In genomic region chr6:120378582-120379220, GRCh38 we compare ENCODE assay signal across 9 cellular contexts.
DNase-seq lines count a peak whose midpoint lies in the region; ATAC-seq, FAIRE-seq and TF ChIP-seq lines count a peak whose summit lies in the region.
"Had no signal": no experiment of that assay in that cellular context is flagged by ENCODE, and none has a peak within 500 bp of the region (broad histone marks: within the 10 kb centered on the region; RNA-seq: fewer than 3 reads in every experiment).

No MANE protein-coding gene starts in this region.

- no peak overlapping the region for H3K9ac ChIP-seq in endothelial cell of umbilical vein (replicated peaks; ENCODE audit: extremely low read depth, insufficient read depth, low read length)

- CTCF ChIA-PET in endothelial cell of umbilical vein (lab: Charles Lee): no interaction called here

- H3K27me3 ChIP-seq in endothelial cell of umbilical vein (ENCODE audit: control insufficient read depth in 2 of 2, insufficient read depth in 2 of 2, low read length in 2 of 2): no peaks in the 10 kb centered on the region
- H3K27me3 ChIP-seq in gastrocnemius medialis: no peaks in the 10 kb centered on the region

- POLR2A ChIA-PET in endothelial cell of umbilical vein (lab: Charles Lee): no interaction called here

- peak; percentile 12 for DNase-seq in CMK (ENCODE audit: low read depth)
- peak; percentile 61 to 79 for DNase-seq in NCI-H526 (lab: John Stamatoyannopoulos, UW)
- DNase-seq in endothelial cell of umbilical vein (ENCODE audit: low read depth, low spot score): peak; percentile 6
- DNase-seq in GM12892 (ENCODE audit: insufficient read length): no peak
- DNase-seq in NOMO-1 treated with DMSO at 0.1 percent for 48 hours (lab: John Stamatoyannopoulos, UW; ENCODE audit: unreplicated experiment): no peak
- no peak for DNase-seq in gastrocnemius medialis

- intact Hi-C loops in endothelial cell of umbilical vein (cut with micrococcal nuclease): no loop called here
- intact Hi-C loops in gastrocnemius medialis (cut with DNase I; ENCODE audit: low total_unique reads): no loop called here

- H3K4me3 ChIP-seq in endothelial cell of umbilical vein (replicated peaks in 1 of 3; ENCODE audit: insufficient read depth in 1 of 3, low read depth in 1 of 3, low read length in 3 of 3) (no peak overlapping the region), gastrocnemius medialis (no peak overlapping the region)
- H3K4me3 ChIP-seq: lung had no signal

- H3K27ac ChIP-seq in endothelial cell of umbilical vein (ENCODE audit: insufficient read depth, low read depth, low read length) (no peak overlapping the region), gastrocnemius medialis (no peak overlapping the region)

- TF ChIP-seq POLR2A in endothelial cell of umbilical vein (IDR thresholded peaks at IDR 0.05; ENCODE audit: low read depth, low read length) (no peak), GM12892 (IDR thresholded peaks at IDR 0.05; ENCODE audit: low read depth, low read length) (no peak), gastrocnemius medialis (IDR thresholded peaks at IDR 0.05) (no peak)

- no peak for FAIRE-seq in endothelial cell of umbilical vein (lab: Jason Lieb, UNC)
- FAIRE-seq in GM12892 (lab: Jason Lieb, UNC): no peak

- dilution Hi-C loops in endothelial cell of umbilical vein (cut with MboI; ENCODE audit: extremely low pct_ligation_motif_present, low sequenced_read_pairs): no loop called here

- no peaks in the 10 kb centered on the region for H3K4me1 ChIP-seq in endothelial cell of umbilical vein (ENCODE audit: control insufficient read depth, extremely low read depth, insufficient read depth, low read length)
- H3K4me1 ChIP-seq in gastrocnemius medialis: no peaks in the 10 kb centered on the region

- H2AFZ ChIP-seq in endothelial cell of umbilical vein (ENCODE audit: low read depth, low read length): no peak overlapping the region

- no peaks in the 10 kb centered on the region for H3K9me3 ChIP-seq in endothelial cell of umbilical vein (replicated peaks; ENCODE audit: control insufficient read depth, insufficient read depth, low read length)
- no peaks in the 10 kb centered on the region for H3K9me3 ChIP-seq in gastrocnemius medialis

- no TSS peak for BruUV-seq in endothelial cell of umbilical vein (replicated peaks; lab: Mats Ljungman, UMichigan)

- peak; percentile 81 for ATAC-seq in GM19324 (IDR thresholded peaks at IDR 0.05; ENCODE audit: low FRiP score, unreplicated experiment)
- ATAC-seq in HG03139 (IDR thresholded peaks at IDR 0.05; ENCODE audit: unreplicated experiment): peak; percentile 94
- no peak for ATAC-seq in gastrocnemius medialis

- in situ Hi-C loops in gastrocnemius medialis (cut with MboI; ENCODE audit: low sequenced_read_pairs in 4 of 4): no loop called here

- no peaks in the 10 kb centered on the region for H3K9me1 ChIP-seq in endothelial cell of umbilical vein (replicated peaks; ENCODE audit: control insufficient read depth, extremely low read depth, insufficient read depth, low read length)

- TF ChIP-seq CTCF in endothelial cell of umbilical vein (IDR thresholded peaks at IDR 0.05; ENCODE audit: extremely low read depth in 1 of 2, insufficient read depth in 1 of 2, low read depth in 1 of 2, low read length in 2 of 2) (peak; percentile 4 to 15), gastrocnemius medialis (IDR thresholded peaks at IDR 0.05 in 4 of 5, conservative IDR thresholded peaks at IDR 0.05 in 1 of 5) (no peak)

- H3K36me3 ChIP-seq in endothelial cell of umbilical vein (ENCODE audit: control insufficient read depth in 2 of 2, extremely low read depth in 1 of 2, insufficient read depth in 2 of 2, low read length in 2 of 2): no peaks in the 10 kb centered on the region
- H3K36me3 ChIP-seq in gastrocnemius medialis: no peaks in the 10 kb centered on the region

- H4K20me1 ChIP-seq in endothelial cell of umbilical vein (replicated peaks; ENCODE audit: control insufficient read depth, extremely low read depth, insufficient read depth, low read length): no peaks in the 10 kb centered on the region

- H3K4me2 ChIP-seq in endothelial cell of umbilical vein (ENCODE audit: insufficient read depth, low read length): no peak overlapping the region

- H3K79me2 ChIP-seq in endothelial cell of umbilical vein (ENCODE audit: control insufficient read depth, insufficient read depth, low read length): no peaks in the 10 kb centered on the region

TF ChIP-seq in endothelial cell of umbilical vein, 7 proteins besides CTCF, POLR2A, EP300 and RAD21:
- TF ChIP-seq MYC (IDR thresholded peaks at IDR 0.05; ENCODE audit: low read depth, low read length): no peak
- no peak for TF ChIP-seq MAX (IDR thresholded peaks at IDR 0.05; ENCODE audit: insufficient read depth, insufficient read length)
- TF ChIP-seq EZH2 (IDR thresholded peaks at IDR 0.05; ENCODE audit: borderline replicate concordance, low read depth, low read length, severe bottlenecking): no peak
- TF ChIP-seq FOS (IDR thresholded peaks at IDR 0.05; ENCODE audit: borderline replicate concordance, insufficient read depth, low read length): no peak
- TF ChIP-seq JUN (IDR thresholded peaks at IDR 0.05; ENCODE audit: borderline replicate concordance, insufficient read depth, insufficient read length, low read depth): no peak
- no peak for TF ChIP-seq POLR2AphosphoS5 (IDR thresholded peaks at IDR 0.05; ENCODE audit: insufficient read depth, low read depth, low read length)
- no peak for TF ChIP-seq GATA2 (IDR thresholded peaks at IDR 0.05; ENCODE audit: insufficient read depth, insufficient read length, low read depth, low read length)

Comparison
In these comparisons a context has a peak if more than half of its experiments do, and no peak if none do; other contexts are left out.
1. DNase-seq: peak in CMK (single experiment), NCI-H526 (2 of 2) and endothelial cell of umbilical vein (single experiment); none in GM12892 (single experiment), NOMO-1 treated with DMSO at 0.1 percent for 48 hours (single experiment) and gastrocnemius medialis (0 of 2).
2. ATAC-seq: peak in GM19324 (single experiment) and HG03139 (single experiment); none in gastrocnemius medialis (0 of 2).
3. CTCF ChIP-seq: peak in endothelial cell of umbilical vein (2 of 2); none in gastrocnemius medialis (0 of 5).